In the genomic region with DNA sequence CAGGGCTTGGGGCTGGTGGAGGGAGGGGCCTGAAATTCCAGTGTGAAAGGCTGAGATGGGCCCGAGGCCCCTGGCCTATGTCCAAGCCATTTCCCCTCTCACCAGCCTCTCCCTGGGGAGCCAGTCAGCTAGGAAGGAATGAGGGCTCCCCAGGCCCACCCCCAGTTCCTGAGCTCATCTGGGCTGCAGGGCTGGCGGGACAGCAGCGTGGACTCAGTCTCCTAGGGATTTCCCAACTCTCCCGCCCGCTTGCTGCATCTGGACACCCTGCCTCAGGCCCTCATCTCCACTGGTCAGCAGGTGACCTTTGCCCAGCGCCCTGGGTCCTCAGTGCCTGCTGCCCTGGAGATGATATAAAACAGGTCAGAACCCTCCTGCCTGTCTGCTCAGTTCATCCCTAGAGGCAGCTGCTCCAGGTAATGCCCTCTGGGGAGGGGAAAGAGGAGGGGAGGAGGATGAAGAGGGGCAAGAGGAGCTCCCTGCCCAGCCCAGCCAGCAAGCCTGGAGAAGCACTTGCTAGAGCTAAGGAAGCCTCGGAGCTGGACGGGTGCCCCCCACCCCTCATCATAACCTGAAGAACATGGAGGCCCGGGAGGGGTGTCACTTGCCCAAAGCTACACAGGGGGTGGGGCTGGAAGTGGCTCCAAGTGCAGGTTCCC, we compare ENCODE assay signal across 23 cellular contexts. TPM values are rescaled to one million over a fixed set of nuclear protein-coding genes. Genes with fewer than 3 reads are reported as not detected.
DNase-seq lines count a peak whose midpoint lies in the region; ATAC-seq and TF ChIP-seq lines count a peak whose summit lies in the region.
"Had no signal": no experiment of that assay in that cellular context is flagged by ENCODE, and none has a peak within 500 bp of the region (broad histone marks: within the 10 kb centered on the region; RNA-seq: fewer than 3 reads in every experiment).

A gene (plus strand): TSS at position 383 of the 659 bp plus-strand sequence. CDS start 676 bp downstream, outside the sequence.

- no peak for TF ChIP-seq CTCF in ovary (IDR thresholded peaks at IDR 0.05)

- no peaks in the 10 kb centered on the region for H3K9me3 ChIP-seq in ovary

- DNase-seq in EL (peak; percentile 51), fibroblast of peridontal ligament (ENCODE audit: extremely low read depth) (peak; percentile 24), ovary (peak in 2 of 5 donors; percentile 37 to 52), iPS-NIHi7 (ENCODE audit: extremely low spot score) (no peak)
- no peak for DNase-seq in stimulated activated CD4-positive, alpha-beta T cell treated with anti-CD3 and anti-CD28 coated beads, Interleukin-12 subunit alpha, Interleukin-12 subunit beta, amount 100 ng/mL, for 4 hours
- no peak for DNase-seq in activated CD8-positive, alpha-beta memory T cell treated with anti-CD3 and anti-CD28 coated beads for 24 hours
- DNase-seq: activated CD4-positive, alpha-beta T cell treated with anti-CD3 and anti-CD28 coated beads for 36 hours; activated CD8-positive, alpha-beta memory T cell treated with anti-CD3 and anti-CD28 coated beads, Interleukin-2, amount 10 ng/mL, durations not matched to agents 7 days and 5 days; amygdala; Calu3; cerebellar nuclear complex; effector memory CD8-positive, alpha-beta T cell; foreskin keratinocyte; hypothalamus; NCI-H1105; PC-9; stimulated activated CD4-positive, alpha-beta T cell treated with anti-CD3 and anti-CD28 coated beads, Interleukin-4, amount 100 ng/mL, for 4 hours had no signal

- no peak within 1 kb of the TSS for H3K4me3 ChIP-seq in ovary
- H3K4me3 ChIP-seq: PC-9 had no signal

- TF ChIP-seq POLR2A in ovary (IDR thresholded peaks at IDR 0.05) = no peak

- H3K27me3 ChIP-seq in ovary = no peaks in the 10 kb centered on the region
- H3K27me3 ChIP-seq: foreskin keratinocyte had no signal

- ATAC-seq in SK-N-SH treated with all-trans-retinoic acid at 6 μM for 48 hours (peak; percentile 25; the same call in 2 of the 3 replicates), HG02970 (IDR thresholded peaks at IDR 0.05; ENCODE audit: low FRiP score, unreplicated experiment) (no peak)
- ATAC-seq: activated CD4-positive, alpha-beta T cell treated with anti-CD3 and anti-CD28 coated beads for 36 hours; activated CD8-positive, alpha-beta memory T cell treated with anti-CD3 and anti-CD28 coated beads, Interleukin-2, amount 10 ng/mL, durations not matched to agents 7 days and 5 days; effector memory CD8-positive, alpha-beta T cell; foreskin keratinocyte; HCT116 had no signal

- H3K36me3 ChIP-seq in ovary = no peaks in the 10 kb centered on the region

- TF ChIP-seq EP300 in ovary (IDR thresholded peaks at IDR 0.05) = no peak

- H3K4me1 ChIP-seq in ovary (ENCODE audit: insufficient read depth) = peaks cover 6% of the 10 kb centered on the region
- H3K4me1 ChIP-seq: foreskin keratinocyte had no signal

- intact Hi-C loops in ovary (cut with DNase I) = loop anchor here in 1 of 4 donors (5.0 kb wide), 1 partner anchor 37 kb away; a partner anchor contains a TSS

- 66 to 76% (median 69%) methylated on average over 9 of the region's 9 CpGs for WGBS in ovary, 3 donors

- peak within 1 kb of the TSS; percentile 14 to 37 for H3K27ac ChIP-seq in ovary
- H3K27ac ChIP-seq: foreskin keratinocyte, PC-9 had no signal

TF ChIP-seq in SK-N-SH treated with all-trans-retinoic acid at 6 μM for 48 hours, 23 proteins besides CTCF, POLR2A, EP300 and RAD21:
- TF ChIP-seq ARNTL (CRISPR knock-in tag; IDR thresholded peaks at IDR 0.05; ENCODE audit: borderline replicate concordance, low read depth) (no peak), RARB (CRISPR knock-in tag; IDR thresholded peaks at IDR 0.05) (no peak), OSR1 (CRISPR knock-in tag; IDR thresholded peaks at IDR 0.05) (no peak), ZNF70 (CRISPR knock-in tag; IDR thresholded peaks at IDR 0.05) (no peak), CSDC2 (CRISPR knock-in tag; IDR thresholded peaks at IDR 0.05) (no peak), ZC3H10 (CRISPR knock-in tag; IDR thresholded peaks at IDR 0.05) (no peak), GLIS3 (CRISPR knock-in tag; IDR thresholded peaks at IDR 0.05) (no peak), ESRRG (CRISPR knock-in tag; IDR thresholded peaks at IDR 0.05) (no peak), ZNF565 (CRISPR knock-in tag; conservative IDR thresholded peaks at IDR 0.05; ENCODE audit: low read depth) (no peak), ZFP3 (CRISPR knock-in tag; IDR thresholded peaks at IDR 0.05) (no peak), BACH2 (CRISPR knock-in tag; IDR thresholded peaks at IDR 0.05; ENCODE audit: borderline replicate concordance) (no peak)
- TF ChIP-seq, protein P1, sequence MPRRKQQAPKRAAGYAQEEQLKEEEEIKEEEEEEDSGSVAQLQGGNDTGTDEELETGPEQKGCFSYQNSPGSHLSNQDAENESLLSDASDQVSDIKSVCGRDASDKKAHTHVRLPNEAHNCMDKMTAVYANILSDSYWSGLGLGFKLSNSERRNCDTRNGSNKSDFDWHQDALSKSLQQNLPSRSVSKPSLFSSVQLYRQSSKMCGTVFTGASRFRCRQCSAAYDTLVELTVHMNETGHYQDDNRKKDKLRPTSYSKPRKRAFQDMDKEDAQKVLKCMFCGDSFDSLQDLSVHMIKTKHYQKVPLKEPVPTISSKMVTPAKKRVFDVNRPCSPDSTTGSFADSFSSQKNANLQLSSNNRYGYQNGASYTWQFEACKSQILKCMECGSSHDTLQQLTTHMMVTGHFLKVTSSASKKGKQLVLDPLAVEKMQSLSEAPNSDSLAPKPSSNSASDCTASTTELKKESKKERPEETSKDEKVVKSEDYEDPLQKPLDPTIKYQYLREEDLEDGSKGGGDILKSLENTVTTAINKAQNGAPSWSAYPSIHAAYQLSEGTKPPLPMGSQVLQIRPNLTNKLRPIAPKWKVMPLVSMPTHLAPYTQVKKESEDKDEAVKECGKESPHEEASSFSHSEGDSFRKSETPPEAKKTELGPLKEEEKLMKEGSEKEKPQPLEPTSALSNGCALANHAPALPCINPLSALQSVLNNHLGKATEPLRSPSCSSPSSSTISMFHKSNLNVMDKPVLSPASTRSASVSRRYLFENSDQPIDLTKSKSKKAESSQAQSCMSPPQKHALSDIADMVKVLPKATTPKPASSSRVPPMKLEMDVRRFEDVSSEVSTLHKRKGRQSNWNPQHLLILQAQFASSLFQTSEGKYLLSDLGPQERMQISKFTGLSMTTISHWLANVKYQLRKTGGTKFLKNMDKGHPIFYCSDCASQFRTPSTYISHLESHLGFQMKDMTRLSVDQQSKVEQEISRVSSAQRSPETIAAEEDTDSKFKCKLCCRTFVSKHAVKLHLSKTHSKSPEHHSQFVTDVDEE (CRISPR knock-in tag; IDR thresholded peaks at IDR 0.05) = no peak
- TF ChIP-seq, protein P2, sequence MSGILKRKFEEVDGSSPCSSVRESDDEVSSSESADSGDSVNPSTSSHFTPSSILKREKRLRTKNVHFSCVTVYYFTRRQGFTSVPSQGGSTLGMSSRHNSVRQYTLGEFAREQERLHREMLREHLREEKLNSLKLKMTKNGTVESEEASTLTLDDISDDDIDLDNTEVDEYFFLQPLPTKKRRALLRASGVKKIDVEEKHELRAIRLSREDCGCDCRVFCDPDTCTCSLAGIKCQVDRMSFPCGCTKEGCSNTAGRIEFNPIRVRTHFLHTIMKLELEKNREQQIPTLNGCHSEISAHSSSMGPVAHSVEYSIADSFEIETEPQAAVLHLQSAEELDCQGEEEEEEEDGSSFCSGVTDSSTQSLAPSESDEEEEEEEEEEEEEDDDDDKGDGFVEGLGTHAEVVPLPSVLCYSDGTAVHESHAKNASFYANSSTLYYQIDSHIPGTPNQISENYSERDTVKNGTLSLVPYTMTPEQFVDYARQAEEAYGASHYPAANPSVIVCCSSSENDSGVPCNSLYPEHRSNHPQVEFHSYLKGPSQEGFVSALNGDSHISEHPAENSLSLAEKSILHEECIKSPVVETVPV (CRISPR knock-in tag; IDR thresholded peaks at IDR 0.05) = no peak
- TF ChIP-seq, protein P3, sequence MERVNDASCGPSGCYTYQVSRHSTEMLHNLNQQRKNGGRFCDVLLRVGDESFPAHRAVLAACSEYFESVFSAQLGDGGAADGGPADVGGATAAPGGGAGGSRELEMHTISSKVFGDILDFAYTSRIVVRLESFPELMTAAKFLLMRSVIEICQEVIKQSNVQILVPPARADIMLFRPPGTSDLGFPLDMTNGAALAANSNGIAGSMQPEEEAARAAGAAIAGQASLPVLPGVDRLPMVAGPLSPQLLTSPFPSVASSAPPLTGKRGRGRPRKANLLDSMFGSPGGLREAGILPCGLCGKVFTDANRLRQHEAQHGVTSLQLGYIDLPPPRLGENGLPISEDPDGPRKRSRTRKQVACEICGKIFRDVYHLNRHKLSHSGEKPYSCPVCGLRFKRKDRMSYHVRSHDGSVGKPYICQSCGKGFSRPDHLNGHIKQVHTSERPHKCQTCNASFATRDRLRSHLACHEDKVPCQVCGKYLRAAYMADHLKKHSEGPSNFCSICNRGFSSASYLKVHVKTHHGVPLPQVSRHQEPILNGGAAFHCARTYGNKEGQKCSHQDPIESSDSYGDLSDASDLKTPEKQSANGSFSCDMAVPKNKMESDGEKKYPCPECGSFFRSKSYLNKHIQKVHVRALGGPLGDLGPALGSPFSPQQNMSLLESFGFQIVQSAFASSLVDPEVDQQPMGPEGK (CRISPR knock-in tag; IDR thresholded peaks at IDR 0.05; ENCODE audit: borderline replicate concordance) = no peak
- TF ChIP-seq, protein P4, sequence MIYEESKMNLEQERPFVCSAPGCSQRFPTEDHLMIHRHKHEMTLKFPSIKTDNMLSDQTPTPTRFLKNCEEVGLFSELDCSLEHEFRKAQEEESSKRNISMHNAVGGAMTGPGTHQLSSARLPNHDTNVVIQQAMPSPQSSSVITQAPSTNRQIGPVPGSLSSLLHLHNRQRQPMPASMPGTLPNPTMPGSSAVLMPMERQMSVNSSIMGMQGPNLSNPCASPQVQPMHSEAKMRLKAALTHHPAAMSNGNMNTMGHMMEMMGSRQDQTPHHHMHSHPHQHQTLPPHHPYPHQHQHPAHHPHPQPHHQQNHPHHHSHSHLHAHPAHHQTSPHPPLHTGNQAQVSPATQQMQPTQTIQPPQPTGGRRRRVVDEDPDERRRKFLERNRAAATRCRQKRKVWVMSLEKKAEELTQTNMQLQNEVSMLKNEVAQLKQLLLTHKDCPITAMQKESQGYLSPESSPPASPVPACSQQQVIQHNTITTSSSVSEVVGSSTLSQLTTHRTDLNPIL (CRISPR knock-in tag; IDR thresholded peaks at IDR 0.05; ENCODE audit: low read depth) = no peak
TF ChIP-seq in SK-N-SH treated with all-trans-retinoic acid at 6 μM for 48 hours: peak in this region for 0.

RNA-seq across cellular contexts. Expression of the gene that starts here (rescaled TPM):
- 10 to 100 TPM in 1 of 7 donors, 1 to 10 TPM in 2, not detected in 4; 2.7 to 18.0 (median 4.3) TPM for total RNA-seq in ovary
- not detected for polyA plus RNA-seq in ovary
- total RNA-seq: activated CD4-positive, alpha-beta T cell treated with anti-CD3 and anti-CD28 coated beads for 36 hours; activated CD8-positive, alpha-beta memory T cell treated with anti-CD3 and anti-CD28 coated beads, Interleukin-2, amount 10 ng/mL, durations not matched to agents 7 days and 5 days; Calu3; foreskin keratinocyte; kidney epithelial cell; mesothelial cell of epicardium; PC-9; skeletal muscle tissue had no signal
- polyA plus RNA-seq: foreskin keratinocyte had no signal

Comparison
In these comparisons a context has a peak if more than half of its experiments do, and no peak if none do; other contexts are left out.
1. DNase-seq: peak in EL (single experiment) and fibroblast of peridontal ligament (single experiment); none in stimulated activated CD4-positive, alpha-beta T cell treated with anti-CD3 and anti-CD28 coated beads, Interleukin-12 subunit alpha, Interleukin-12 subunit beta, amount 100 ng/mL, for 4 hours (single experiment), activated CD8-positive, alpha-beta memory T cell treated with anti-CD3 and anti-CD28 coated beads for 24 hours (single experiment) and iPS-NIHi7 (single experiment).